In the genomic region with DNA sequence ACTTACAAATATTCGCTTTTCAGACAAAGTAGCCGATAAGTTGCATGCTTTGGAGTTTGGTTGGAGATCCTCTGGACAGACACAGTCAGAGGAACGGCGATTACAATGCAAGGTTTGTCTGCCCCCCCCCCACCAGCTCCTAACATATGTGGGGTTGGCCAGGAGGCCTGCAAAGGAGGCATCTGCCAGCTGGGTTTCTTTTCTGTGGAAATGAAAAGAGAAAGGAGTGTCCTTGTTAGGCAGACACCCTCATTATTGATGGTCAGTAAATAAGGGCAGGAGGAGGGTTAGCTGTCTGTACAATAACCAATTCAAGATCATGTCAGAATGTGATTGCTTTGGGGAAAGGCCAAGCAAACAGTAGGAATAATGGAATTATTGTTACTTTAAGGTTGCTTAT, we compare ENCODE assay signal across 1 cellular context.
TF ChIP-seq lines count a peak whose summit lies in the region.

No MANE protein-coding gene starts in this region.

TF ChIP-seq in HepG2, 621 proteins besides CTCF, POLR2A, EP300 and RAD21:
- no peak for TF ChIP-seq BHLHE40 (IDR thresholded peaks at IDR 0.05; ENCODE audit: low read length)
- no peak for TF ChIP-seq NFE2 (CRISPR knock-in tag; IDR thresholded peaks at IDR 0.05)
- TF ChIP-seq ZNF225 (CRISPR knock-in tag; IDR thresholded peaks at IDR 0.05) = no peak
- TF ChIP-seq, protein P1, sequence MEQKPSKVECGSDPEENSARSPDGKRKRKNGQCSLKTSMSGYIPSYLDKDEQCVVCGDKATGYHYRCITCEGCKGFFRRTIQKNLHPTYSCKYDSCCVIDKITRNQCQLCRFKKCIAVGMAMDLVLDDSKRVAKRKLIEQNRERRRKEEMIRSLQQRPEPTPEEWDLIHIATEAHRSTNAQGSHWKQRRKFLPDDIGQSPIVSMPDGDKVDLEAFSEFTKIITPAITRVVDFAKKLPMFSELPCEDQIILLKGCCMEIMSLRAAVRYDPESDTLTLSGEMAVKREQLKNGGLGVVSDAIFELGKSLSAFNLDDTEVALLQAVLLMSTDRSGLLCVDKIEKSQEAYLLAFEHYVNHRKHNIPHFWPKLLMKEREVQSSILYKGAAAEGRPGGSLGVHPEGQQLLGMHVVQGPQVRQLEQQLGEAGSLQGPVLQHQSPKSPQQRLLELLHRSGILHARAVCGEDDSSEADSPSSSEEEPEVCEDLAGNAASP (CRISPR knock-in tag; IDR thresholded peaks at IDR 0.05; ENCODE audit: borderline replicate concordance) = no peak
- TF ChIP-seq FOXA3 (CRISPR knock-in tag; IDR thresholded peaks at IDR 0.05) = no peak
- no peak for TF ChIP-seq HOXA7 (CRISPR knock-in tag; IDR thresholded peaks at IDR 0.05)
- no peak for TF ChIP-seq ARHGAP35 (CRISPR knock-in tag; IDR thresholded peaks at IDR 0.05; ENCODE audit: borderline replicate concordance)
- no peak for TF ChIP-seq RFXAP (CRISPR knock-in tag; IDR thresholded peaks at IDR 0.05; ENCODE audit: borderline replicate concordance)
- TF ChIP-seq, protein P2, sequence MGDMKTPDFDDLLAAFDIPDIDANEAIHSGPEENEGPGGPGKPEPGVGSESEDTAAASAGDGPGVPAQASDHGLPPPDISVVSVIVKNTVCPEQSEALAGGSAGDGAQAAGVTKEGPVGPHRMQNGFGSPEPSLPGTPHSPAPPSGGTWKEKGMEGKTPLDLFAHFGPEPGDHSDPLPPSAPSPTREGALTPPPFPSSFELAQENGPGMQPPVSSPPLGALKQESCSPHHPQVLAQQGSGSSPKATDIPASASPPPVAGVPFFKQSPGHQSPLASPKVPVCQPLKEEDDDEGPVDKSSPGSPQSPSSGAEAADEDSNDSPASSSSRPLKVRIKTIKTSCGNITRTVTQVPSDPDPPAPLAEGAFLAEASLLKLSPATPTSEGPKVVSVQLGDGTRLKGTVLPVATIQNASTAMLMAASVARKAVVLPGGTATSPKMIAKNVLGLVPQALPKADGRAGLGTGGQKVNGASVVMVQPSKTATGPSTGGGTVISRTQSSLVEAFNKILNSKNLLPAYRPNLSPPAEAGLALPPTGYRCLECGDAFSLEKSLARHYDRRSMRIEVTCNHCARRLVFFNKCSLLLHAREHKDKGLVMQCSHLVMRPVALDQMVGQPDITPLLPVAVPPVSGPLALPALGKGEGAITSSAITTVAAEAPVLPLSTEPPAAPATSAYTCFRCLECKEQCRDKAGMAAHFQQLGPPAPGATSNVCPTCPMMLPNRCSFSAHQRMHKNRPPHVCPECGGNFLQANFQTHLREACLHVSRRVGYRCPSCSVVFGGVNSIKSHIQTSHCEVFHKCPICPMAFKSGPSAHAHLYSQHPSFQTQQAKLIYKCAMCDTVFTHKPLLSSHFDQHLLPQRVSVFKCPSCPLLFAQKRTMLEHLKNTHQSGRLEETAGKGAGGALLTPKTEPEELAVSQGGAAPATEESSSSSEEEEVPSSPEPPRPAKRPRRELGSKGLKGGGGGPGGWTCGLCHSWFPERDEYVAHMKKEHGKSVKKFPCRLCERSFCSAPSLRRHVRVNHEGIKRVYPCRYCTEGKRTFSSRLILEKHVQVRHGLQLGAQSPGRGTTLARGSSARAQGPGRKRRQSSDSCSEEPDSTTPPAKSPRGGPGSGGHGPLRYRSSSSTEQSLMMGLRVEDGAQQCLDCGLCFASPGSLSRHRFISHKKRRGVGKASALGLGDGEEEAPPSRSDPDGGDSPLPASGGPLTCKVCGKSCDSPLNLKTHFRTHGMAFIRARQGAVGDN (CRISPR knock-in tag; IDR thresholded peaks at IDR 0.05) = no peak
- no peak for TF ChIP-seq AKAP8 (CRISPR knock-in tag; IDR thresholded peaks at IDR 0.05)
- TF ChIP-seq ZNF512 (CRISPR knock-in tag; IDR thresholded peaks at IDR 0.05) = no peak
- TF ChIP-seq CEBPG (CRISPR knock-in tag; IDR thresholded peaks at IDR 0.05) = no peak
- TF ChIP-seq, protein P3, sequence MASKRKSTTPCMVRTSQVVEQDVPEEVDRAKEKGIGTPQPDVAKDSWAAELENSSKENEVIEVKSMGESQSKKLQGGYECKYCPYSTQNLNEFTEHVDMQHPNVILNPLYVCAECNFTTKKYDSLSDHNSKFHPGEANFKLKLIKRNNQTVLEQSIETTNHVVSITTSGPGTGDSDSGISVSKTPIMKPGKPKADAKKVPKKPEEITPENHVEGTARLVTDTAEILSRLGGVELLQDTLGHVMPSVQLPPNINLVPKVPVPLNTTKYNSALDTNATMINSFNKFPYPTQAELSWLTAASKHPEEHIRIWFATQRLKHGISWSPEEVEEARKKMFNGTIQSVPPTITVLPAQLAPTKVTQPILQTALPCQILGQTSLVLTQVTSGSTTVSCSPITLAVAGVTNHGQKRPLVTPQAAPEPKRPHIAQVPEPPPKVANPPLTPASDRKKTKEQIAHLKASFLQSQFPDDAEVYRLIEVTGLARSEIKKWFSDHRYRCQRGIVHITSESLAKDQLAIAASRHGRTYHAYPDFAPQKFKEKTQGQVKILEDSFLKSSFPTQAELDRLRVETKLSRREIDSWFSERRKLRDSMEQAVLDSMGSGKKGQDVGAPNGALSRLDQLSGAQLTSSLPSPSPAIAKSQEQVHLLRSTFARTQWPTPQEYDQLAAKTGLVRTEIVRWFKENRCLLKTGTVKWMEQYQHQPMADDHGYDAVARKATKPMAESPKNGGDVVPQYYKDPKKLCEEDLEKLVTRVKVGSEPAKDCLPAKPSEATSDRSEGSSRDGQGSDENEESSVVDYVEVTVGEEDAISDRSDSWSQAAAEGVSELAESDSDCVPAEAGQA (IDR thresholded peaks at IDR 0.05; ENCODE audit: low read depth) = no peak
- TF ChIP-seq, protein P3 (CRISPR knock-in tag; IDR thresholded peaks at IDR 0.05; ENCODE audit: borderline replicate concordance) = no peak
- TF ChIP-seq SATB2 (CRISPR knock-in tag; IDR thresholded peaks at IDR 0.05) = no peak
- no peak for TF ChIP-seq KLF6 (CRISPR knock-in tag; IDR thresholded peaks at IDR 0.05)
- TF ChIP-seq, protein P4, sequence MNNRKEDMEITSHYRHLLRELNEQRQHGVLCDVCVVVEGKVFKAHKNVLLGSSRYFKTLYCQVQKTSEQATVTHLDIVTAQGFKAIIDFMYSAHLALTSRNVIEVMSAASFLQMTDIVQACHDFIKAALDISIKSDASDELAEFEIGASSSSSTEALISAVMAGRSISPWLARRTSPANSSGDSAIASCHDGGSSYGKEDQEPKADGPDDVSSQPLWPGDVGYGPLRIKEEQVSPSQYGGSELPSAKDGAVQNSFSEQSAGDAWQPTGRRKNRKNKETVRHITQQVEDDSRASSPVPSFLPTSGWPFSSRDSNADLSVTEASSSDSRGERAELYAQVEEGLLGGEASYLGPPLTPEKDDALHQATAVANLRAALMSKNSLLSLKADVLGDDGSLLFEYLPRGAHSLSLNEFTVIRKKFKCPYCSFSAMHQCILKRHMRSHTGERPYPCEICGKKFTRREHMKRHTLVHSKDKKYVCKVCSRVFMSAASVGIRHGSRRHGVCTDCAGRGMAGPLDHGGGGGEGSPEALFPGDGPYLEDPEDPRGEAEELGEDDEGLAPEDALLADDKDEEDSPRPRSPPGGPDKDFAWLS (CRISPR knock-in tag; IDR thresholded peaks at IDR 0.05; ENCODE audit: borderline replicate concordance) = no peak
- TF ChIP-seq NFE2L1 (CRISPR knock-in tag; IDR thresholded peaks at IDR 0.05; ENCODE audit: borderline replicate concordance) = no peak
